In genomic region chr19:49672131-49672919, GRCh38 we compare ENCODE assay signal across 8 cellular contexts. TPM values are rescaled to one million over a fixed set of nuclear protein-coding genes. Genes with fewer than 3 reads are reported as not detected.
DNase-seq lines count a peak whose midpoint lies in the region; ATAC-seq and TF ChIP-seq lines count a peak whose summit lies in the region.

No MANE protein-coding gene starts in this region.

- H3K9me3 ChIP-seq in SK-N-SH (no peaks in the 10 kb centered on the region), ovary (no peaks in the 10 kb centered on the region)

- intact Hi-C loops in Right ventricle myocardium inferior (cut with DNase I) (loop anchor here (5.0 kb wide), 2 partner anchors 80 to 100 kb away; partner anchors contain the start of gene PRR12), ovary (cut with DNase I) (loop anchor here in 2 of 4 donors (5.0 to 10.0 kb wide), 2 partner anchors 100 to 188 kb away; partner anchors contain the start of gene RPL13A (in 1 of the 2))

- H3F3A ChIP-seq in SK-N-SH (replicated peaks; ENCODE audit: insufficient read depth), result peaks cover 15% of the 10 kb centered on the region

- POLR2A ChIA-PET in SK-N-SH (lab: Yijun Ruan, JAX), result no interaction called here

- peaks cover 2% of the 10 kb centered on the region for H3K79me2 ChIP-seq in SK-N-SH (ENCODE audit: insufficient read depth)

- DNase-seq in DMS53 treated with DMSO at 0.1 percent for 48 hours (lab: John Stamatoyannopoulos, UW; ENCODE audit: unreplicated experiment) (peak; percentile 80), M059J (ENCODE audit: low read depth) (peak; percentile 45), SK-N-SH (peak; percentile 92), Right ventricle myocardium inferior (ENCODE audit: missing footprints) (peak; percentile 91), ovary (peak; percentile 65 to 82 (median 77)), ureter (ENCODE audit: low spot score) (peak; percentile 69)
- DNase-seq in activated naive CD4-positive, alpha-beta T cell treated with anti-CD3 and anti-CD28 coated beads, Interleukin-2, amount 50 U/mL, for 16 hours, result peak; percentile 79

- no peak for TF ChIP-seq POLR2A in ovary (IDR thresholded peaks at IDR 0.05)

- H3K27me3 ChIP-seq in SK-N-SH (ENCODE audit: insufficient read depth) (no peaks in the 10 kb centered on the region), ovary (no peaks in the 10 kb centered on the region)

- peak overlapping the region; percentile 17; the same call in 1 of the 2 replicates for H3K4me2 ChIP-seq in SK-N-SH

- H3K4me3 ChIP-seq in SK-N-SH (ENCODE audit: low read depth in 2 of 2, low read length in 1 of 2) (peak overlapping the region in 1 of 2 experiments; percentile 23; a peak in 2 of 4 replicates), ovary (no peak overlapping the region)

- no peaks in the 10 kb centered on the region for H3K36me3 ChIP-seq in SK-N-SH (replicated peaks in 1 of 2; ENCODE audit: control insufficient read depth in 1 of 2, insufficient read depth in 2 of 2, low read length in 1 of 2)
- H3K36me3 ChIP-seq in ovary, result no peaks in the 10 kb centered on the region

- H4K20me1 ChIP-seq in SK-N-SH (ENCODE audit: insufficient read depth), result no peaks in the 10 kb centered on the region

- H3K4me1 ChIP-seq in SK-N-SH (ENCODE audit: control insufficient read depth in 1 of 2, insufficient read depth in 2 of 2, low read depth in 1 of 2, low read length in 1 of 2) (peaks cover 8 to 9% of the 10 kb centered on the region in 2 experiments; a peak in 2 of 4 replicates), ovary (ENCODE audit: insufficient read depth) (no peaks in the 10 kb centered on the region)

- no peaks in the 10 kb centered on the region for H3K9me2 ChIP-seq in SK-N-SH

- CTCF ChIA-PET in SK-N-SH (lab: Yijun Ruan, JAX), result interaction anchor here (0.8 to 8.8 kb wide), 36 partner anchors 8 to 197 kb away, joined by 3 to 78 read pairs (median 4); partner anchors contain the start of genes ADM5, BCL2L12, CPT1C and IRF3

- TF ChIP-seq CTCF in SK-N-SH (IDR thresholded peaks at IDR 0.05) (peak; percentile 95), ovary (IDR thresholded peaks at IDR 0.05) (peak; percentile 68 to 84 (median 72))

- H2AFZ ChIP-seq in SK-N-SH (ENCODE audit: low read depth), result peak overlapping the region; percentile 69; the same call in 1 of the 2 replicates

- peak overlapping the region; percentile 12 to 65; a peak in 3 of 4 replicates for H3K27ac ChIP-seq in SK-N-SH (ENCODE audit: low read depth in 2 of 2, low read length in 1 of 2)
- H3K27ac ChIP-seq in ovary, result no peak overlapping the region

- H3K9ac ChIP-seq in SK-N-SH, result 0 out of 2 replicates have a peak overlapping the region, but pooled peaks have one; percentile 4

- 19% methylated on average over 27 of the region's 28 CpGs for WGBS in SK-N-SH (ENCODE audit: low lambda C conversion rate)
- 20 to 31% (median 22%) methylated on average over 28 of the region's 28 CpGs for WGBS in ovary, 3 donors

- peak; percentile 62 for TF ChIP-seq RAD21 in SK-N-SH (IDR thresholded peaks at IDR 0.05; ENCODE audit: low read length)

- TF ChIP-seq EP300 in SK-N-SH (IDR thresholded peaks at IDR 0.05; ENCODE audit: borderline replicate concordance in 1 of 2, low read depth in 1 of 2, low read length in 1 of 2), result no peak
- no peak for TF ChIP-seq EP300 in ovary (IDR thresholded peaks at IDR 0.05)

- no peak for ATAC-seq in Right ventricle myocardium inferior
- no peak for ATAC-seq in HG03354 (IDR thresholded peaks at IDR 0.05; ENCODE audit: poor library complexity, severe bottlenecking, unreplicated experiment)

TF ChIP-seq in SK-N-SH, 30 proteins besides CTCF, POLR2A, EP300 and RAD21:
- TF ChIP-seq MXI1 (IDR thresholded peaks at IDR 0.05; ENCODE audit: low read depth, low read length), result peak; percentile 54; the same call in 1 of the 2 replicates
- TF ChIP-seq PBX3 (IDR thresholded peaks at IDR 0.05), result peak; percentile 44
- TF ChIP-seq SIN3A (IDR thresholded peaks at IDR 0.05; ENCODE audit: borderline replicate concordance, low read depth, low read length), result no peak
- TF ChIP-seq SMC3 (IDR thresholded peaks at IDR 0.05; ENCODE audit: low read depth, low read length), result peak; percentile 62
- no peak for TF ChIP-seq TCF12 (IDR thresholded peaks at IDR 0.05)
- TF ChIP-seq GABPA (IDR thresholded peaks at IDR 0.05; ENCODE audit: low read depth), result no peak
- no peak for TF ChIP-seq USF2 (IDR thresholded peaks at IDR 0.05; ENCODE audit: borderline replicate concordance, low read depth, low read length)
- TF ChIP-seq JUND (IDR thresholded peaks at IDR 0.05), result no peak
- TF ChIP-seq NRF1 (IDR thresholded peaks at IDR 0.05; ENCODE audit: low read depth, low read length), result no peak
- no peak for TF ChIP-seq TAF1 (IDR thresholded peaks at IDR 0.05; ENCODE audit: borderline replicate concordance, low read depth, low read length)

RNA-seq across cellular contexts. Expression of gene PRMT1, which starts 4.7 kb away (rescaled TPM):
- total RNA-seq in M059J (2014; rRNA removed; shearing (Covaris generic)), result 208 and 209 TPM in 2 replicates
- 774 and 789 TPM in 2 replicates for polyA plus RNA-seq in SK-N-SH (2012; rRNA removed)
- polyA plus RNA-seq in SK-N-SH (2012; cell fraction: cytosol; rRNA removed), result 388 and 605 TPM in 2 replicates
- polyA plus RNA-seq in SK-N-SH (2012; cell fraction: nucleus; rRNA removed), result 501 and 596 TPM in 2 replicates
- 122 TPM for total RNA-seq in Right ventricle myocardium inferior
- total RNA-seq in ovary, result 100 to 1,000 TPM; 125 to 174 (median 152) TPM
- polyA plus RNA-seq in ovary, result 100 to 1,000 TPM in 1 of 2 donors, 10 to 100 TPM in 1; 57.1 to 182 TPM
- 166 TPM for total RNA-seq in ureter

RNA-seq across cellular contexts. Expression of gene BCL2L12, which starts 6.6 kb away (rescaled TPM):
- 6.3 and 14.1 TPM in 2 replicates for total RNA-seq in M059J (2014; rRNA removed; shearing (Covaris generic))
- polyA plus RNA-seq in SK-N-SH (2012; rRNA removed) (20.3 and 27.9 TPM in 2 replicates), ovary (10 to 100 TPM in 1 of 2 donors, 1 to 10 TPM in 1; 6.7 to 17.7 TPM)
- polyA plus RNA-seq in SK-N-SH (2012; cell fraction: cytosol; rRNA removed), result 11.9 and 15.4 TPM in 2 replicates
- polyA plus RNA-seq in SK-N-SH (2012; cell fraction: nucleus; rRNA removed), result 18.2 and 30.0 TPM in 2 replicates
- total RNA-seq in Right ventricle myocardium inferior (10.6 TPM), ovary (10 to 100 TPM in 6 of 7 donors, 1 to 10 TPM in 1; 8.0 to 21.0 (median 15.6) TPM), ureter (12.6 TPM)

RNA-seq across cellular contexts. Expression of gene IRF3, which starts 6.7 kb away (rescaled TPM):
- total RNA-seq in M059J (2014; rRNA removed; shearing (Covaris generic)), result 146 and 186 TPM in 2 replicates
- polyA plus RNA-seq in SK-N-SH (2012; rRNA removed) (85.9 and 112 TPM in 2 replicates), ovary (10 to 100 TPM; 24.2 to 76.9 TPM)
- 37.9 and 61.4 TPM in 2 replicates for polyA plus RNA-seq in SK-N-SH (2012; cell fraction: cytosol; rRNA removed)
- polyA plus RNA-seq in SK-N-SH (2012; cell fraction: nucleus; rRNA removed), result 301 and 750 TPM in 2 replicates
- total RNA-seq in Right ventricle myocardium inferior (36.4 TPM), ovary (10 to 100 TPM; 46.1 to 89.0 (median 69.5) TPM), ureter (108 TPM)

RNA-seq across cellular contexts. Expression of gene ADM5, which starts 17.1 kb away (rescaled TPM):
- total RNA-seq in M059J (2014; rRNA removed; shearing (Covaris generic)), result 0.20 and 0.34 TPM in 2 replicates
- polyA plus RNA-seq in SK-N-SH (2012; rRNA removed) (1.3 TPM in 2 replicates), ovary (1 to 10 TPM in 1 of 2 donors, not detected in 1; 1.6 TPM)
- polyA plus RNA-seq in SK-N-SH (2012; cell fraction: cytosol; rRNA removed), result 0.20 and 0.23 TPM in 2 replicates
- polyA plus RNA-seq in SK-N-SH (2012; cell fraction: nucleus; rRNA removed), result 8.2 and 9.3 TPM in 2 replicates
- total RNA-seq in Right ventricle myocardium inferior (0.84 TPM), ovary (1 to 10 TPM in 4 of 7 donors, under 1 TPM in 3; 0.48 to 1.9 (median 1.3) TPM), ureter (4.1 TPM)

RNA-seq across cellular contexts. Expression of gene CPT1C, which starts 18.6 kb away (rescaled TPM):
- total RNA-seq in M059J (2014; rRNA removed; shearing (Covaris generic)), result 21.1 and 26.7 TPM in 2 replicates
- 118 and 139 TPM in 2 replicates for polyA plus RNA-seq in SK-N-SH (2012; rRNA removed)
- 44.5 and 60.4 TPM in 2 replicates for polyA plus RNA-seq in SK-N-SH (2012; cell fraction: cytosol; rRNA removed)
- 666 and 747 TPM in 2 replicates for polyA plus RNA-seq in SK-N-SH (2012; cell fraction: nucleus; rRNA removed)
- total RNA-seq in Right ventricle myocardium inferior, result 2.9 TPM
- 10 to 100 TPM in 4 of 7 donors, 1 to 10 TPM in 3; 4.6 to 25.8 (median 14.5) TPM for total RNA-seq in ovary
- polyA plus RNA-seq in ovary, result 10 to 100 TPM in 1 of 2 donors, 1 to 10 TPM in 1; 9.4 to 12.9 TPM
- 3.1 TPM for total RNA-seq in ureter

Comparison
In these comparisons a context has a peak if more than half of its experiments do, and no peak if none do; other contexts are left out.
1. H3K27ac ChIP-seq: peak in SK-N-SH (2 of 2); none in ovary (0 of 2).
2. Peak in every context shown above with its lines, with median percentiles within 50 percentile points of each other: DNase-seq.